In genomic region chr7:120988591-120989299, GRCh38 we compare ENCODE assay signal across 8 cellular contexts. TPM values are rescaled to one million over a fixed set of nuclear protein-coding genes. Genes with fewer than 3 reads are reported as not detected.
DNase-seq lines count a peak whose midpoint lies in the region; ATAC-seq, FAIRE-seq and TF ChIP-seq lines count a peak whose summit lies in the region.

Gene CPED1 (plus strand): TSS chr7:120988711. CDS start chr7:120989622, 911 bp downstream.

- BruUV-seq in K562 (replicated peaks; lab: Mats Ljungman, UMichigan): TSS peak; percentile 69

- H3K4me1 ChIP-seq in K562 (replicated peaks in 1 of 2; ENCODE audit: control insufficient read depth in 2 of 2, insufficient read depth in 2 of 2, low read length in 2 of 2): peaks cover 9 to 31% of the 10 kb centered on the region in 2 experiments
- peaks cover 3% of the 10 kb centered on the region for H3K4me1 ChIP-seq in rectal smooth muscle tissue (ENCODE audit: control insufficient read depth, insufficient read depth, low read length)

- H3K27ac ChIP-seq in SK-N-MC (no peak within 1 kb of the TSS), K562 (ENCODE audit: extremely low read depth, low read depth, low read length) (peak within 1 kb of the TSS; percentile 78), rectal smooth muscle tissue (ENCODE audit: low read depth, low read length) (peak within 1 kb of the TSS; percentile 89)

- CTCF ChIA-PET in K562 (lab: Yijun Ruan, JAX; ENCODE audit: low intra/inter-chr PET ratio): interaction anchor here (2.2 to 8.5 kb wide), 2 partner anchors 90 to 120 kb away, joined by 16 to 129 read pairs; no protein-coding TSS in a partner anchor

- H3K27me3 ChIP-seq in K562 (ENCODE audit: control insufficient read depth in 2 of 2, insufficient read depth in 2 of 2, low read length in 2 of 2) (no peaks in the 10 kb centered on the region), rectal smooth muscle tissue (ENCODE audit: control insufficient read depth, insufficient read depth, low read length) (no peaks in the 10 kb centered on the region)

- H3K36me3 ChIP-seq in SK-N-MC (ENCODE audit: insufficient read depth, low read length) (no peaks in the 10 kb centered on the region), K562 (ENCODE audit: control insufficient read depth, insufficient read depth, low read length) (peaks cover 31% of the 10 kb centered on the region), rectal smooth muscle tissue (ENCODE audit: control insufficient read depth, insufficient read depth, low read length) (no peaks in the 10 kb centered on the region)

- peak in 12 of 14 donors; percentile 23 to 67 (median 51) for DNase-seq in C1 segment of cervical spinal cord (lab: John Stamatoyannopoulos, UW)
- no peak for DNase-seq in SK-N-MC (ENCODE audit: low read depth, low spot score)
- peak; percentile 78 to 91 (median 81) for DNase-seq in K562 (ENCODE audit: extremely low read depth in 1 of 4, low spot score in 3 of 4)
- DNase-seq in hypothalamus (lab: John Stamatoyannopoulos, UW): peak in 40 of 51 donors; percentile 5 to 64 (median 33)
- DNase-seq in AML-193 (lab: John Stamatoyannopoulos, UW): no peak

- TF ChIP-seq RAD21 in K562 (CRISPR knock-in tag; conservative IDR thresholded peaks at IDR 0.05 in 1 of 2, IDR thresholded peaks at IDR 0.05 in 1 of 2): peak in 1 of 2 experiments; percentile 26

- under 1% methylated on average over 28 of the region's 28 CpGs for WGBS in K562 (ENCODE audit: insufficient coverage, low coverage, missing lambda C conversion rate)

- no peaks in the 10 kb centered on the region for H3K9me3 ChIP-seq in SK-N-MC (ENCODE audit: low read depth, low read length)
- H3K9me3 ChIP-seq in K562 (replicated peaks; ENCODE audit: control insufficient read depth, insufficient read depth, low read depth, low read length): no peaks in the 10 kb centered on the region

- no peak for TF ChIP-seq CTCF in K562 (IDR thresholded peaks at IDR 0.05 in 2 of 3, conservative IDR thresholded peaks at IDR 0.05 in 1 of 3; ENCODE audit: insufficient read depth in 2 of 3, low read depth in 1 of 3, low read length in 3 of 3)

- H3K79me2 ChIP-seq in K562 (ENCODE audit: control insufficient read depth, insufficient read depth, low read length): peaks cover 62% of the 10 kb centered on the region

- peak within 1 kb of the TSS; percentile 62 for H2AFZ ChIP-seq in K562 (ENCODE audit: low read depth, low read length)

- POLR2A ChIA-PET in K562 (lab: Yijun Ruan, JAX): interaction anchor here (0.5 to 5.0 kb wide), 15 partner anchors 8 to 131 kb away, joined by 3 to 56 read pairs (median 4); partner anchors contain the start of genes ING3 and TSPAN12

- in situ Hi-C loops in K562 (cut with MboI): no loop called here

- ATAC-seq in GM19351 (IDR thresholded peaks at IDR 0.05; ENCODE audit: unreplicated experiment): peak; percentile 55
- peak; percentile 54 for ATAC-seq in HG03460 (IDR thresholded peaks at IDR 0.05; ENCODE audit: unreplicated experiment)
- peak; percentile 71 for ATAC-seq in K562

- intact Hi-C loops in K562 (cut with micrococcal nuclease): loop anchor here (5.0 to 10.0 kb wide), 4 partner anchors 181 to 556 kb away; partner anchors contain the start of gene FAM3C

- no peaks in the 10 kb centered on the region for H4K20me1 ChIP-seq in K562 (replicated peaks; ENCODE audit: control insufficient read depth, insufficient read depth, low read length)

- no peaks in the 10 kb centered on the region for H3K9me1 ChIP-seq in K562 (ENCODE audit: control insufficient read depth, insufficient read depth, low read length)

- TF ChIP-seq POLR2A in K562 (conservative IDR thresholded peaks at IDR 0.05): peak; percentile 60; the same call in 1 of the 2 replicates

- H3K4me2 ChIP-seq in K562 (ENCODE audit: insufficient read depth, low read length): peak within 1 kb of the TSS; percentile 92

- peak; percentile 26 for FAIRE-seq in K562 (lab: Jason Lieb, UNC)

- H3K9ac ChIP-seq in SK-N-MC (ENCODE audit: insufficient read length) (no peak within 1 kb of the TSS), K562 (ENCODE audit: insufficient read depth in 1 of 2, low read depth in 2 of 2, low read length in 2 of 2) (peak within 1 kb of the TSS; percentile 87 to 97), rectal smooth muscle tissue (ENCODE audit: low read length) (peak within 1 kb of the TSS; percentile 12)

- no peak; the same call in 1 of the 2 replicates for TF ChIP-seq EP300 in K562 (IDR thresholded peaks at IDR 0.05; ENCODE audit: low read length)

- 0 out of 2 replicates have a peak within 1 kb of the TSS, but pooled peaks have one; percentile 2 for H3K4me3 ChIP-seq in SK-N-MC
- H3K4me3 ChIP-seq in K562: peak within 1 kb of the TSS; percentile 63
- H3K4me3 ChIP-seq in rectal smooth muscle tissue (ENCODE audit: low read length): peak within 1 kb of the TSS; percentile 59

TF ChIP-seq in K562, 482 proteins besides CTCF, POLR2A, EP300 and RAD21 (continues in another document):
- peak; percentile 25; the same call in 1 of the 2 replicates for TF ChIP-seq RNF2 (IDR thresholded peaks at IDR 0.05)
- peak; percentile 45; the same call in 1 of the 2 replicates for TF ChIP-seq BHLHE40 (IDR thresholded peaks at IDR 0.05; ENCODE audit: low read length)
- TF ChIP-seq, protein P1, sequence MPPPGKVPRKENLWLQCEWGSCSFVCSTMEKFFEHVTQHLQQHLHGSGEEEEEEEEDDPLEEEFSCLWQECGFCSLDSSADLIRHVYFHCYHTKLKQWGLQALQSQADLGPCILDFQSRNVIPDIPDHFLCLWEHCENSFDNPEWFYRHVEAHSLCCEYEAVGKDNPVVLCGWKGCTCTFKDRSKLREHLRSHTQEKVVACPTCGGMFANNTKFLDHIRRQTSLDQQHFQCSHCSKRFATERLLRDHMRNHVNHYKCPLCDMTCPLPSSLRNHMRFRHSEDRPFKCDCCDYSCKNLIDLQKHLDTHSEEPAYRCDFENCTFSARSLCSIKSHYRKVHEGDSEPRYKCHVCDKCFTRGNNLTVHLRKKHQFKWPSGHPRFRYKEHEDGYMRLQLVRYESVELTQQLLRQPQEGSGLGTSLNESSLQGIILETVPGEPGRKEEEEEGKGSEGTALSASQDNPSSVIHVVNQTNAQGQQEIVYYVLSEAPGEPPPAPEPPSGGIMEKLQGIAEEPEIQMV (tag; conservative IDR thresholded peaks at IDR 0.05; ENCODE audit: low read depth): no peak
- TF ChIP-seq FOXK2 (conservative IDR thresholded peaks at IDR 0.05 in 1 of 2, IDR thresholded peaks at IDR 0.05 in 1 of 2; ENCODE audit: low read depth in 2 of 2): peak; percentile 84 to 86
- TF ChIP-seq JUND (IDR thresholded peaks at IDR 0.05; ENCODE audit: borderline replicate concordance, low read depth, low read length): peak; percentile 42; the same call in 1 of the 2 replicates
- TF ChIP-seq JUND (tag; IDR thresholded peaks at IDR 0.05; ENCODE audit: borderline replicate concordance, low read depth, low read length): no peak; the same call in 2 of the 3 replicates
- TF ChIP-seq SUPT5H (IDR thresholded peaks at IDR 0.05): peak; percentile 74
- TF ChIP-seq ATF1 (CRISPR knock-in tag; IDR thresholded peaks at IDR 0.05): no peak
- peak; percentile 43; the same call in 1 of the 2 replicates for TF ChIP-seq ATF1 (tag; IDR thresholded peaks at IDR 0.05)
- TF ChIP-seq GABPA (tag; conservative IDR thresholded peaks at IDR 0.05; ENCODE audit: low read depth): no peak
- TF ChIP-seq SP1 (CRISPR knock-in tag; IDR thresholded peaks at IDR 0.05): peak; percentile 17; the same call in 1 of the 2 replicates
- TF ChIP-seq SMAD3 (CRISPR knock-in tag; conservative IDR thresholded peaks at IDR 0.05): 0 out of 2 replicates have a peak, but pooled peaks have one; percentile 13
- TF ChIP-seq NFIC (IDR thresholded peaks at IDR 0.05): peak; percentile 35; the same call in 1 of the 2 replicates

RNA-seq across cellular contexts. Expression of gene CPED1, which starts in this region (rescaled TPM):
- 894 and 1,629 TPM in 2 replicates for total RNA-seq in K562 (2011; cell fraction: chromatin; rRNA removed; ENCODE audit: low replicate concordance)
- 336 and 368 TPM in 2 replicates for total RNA-seq in K562 (2011; cell fraction: nucleolus; rRNA removed)
- 603 and 625 TPM in 2 replicates for total RNA-seq in K562 (2011; cell fraction: nucleoplasm; rRNA removed)
- 228 and 247 TPM in 2 replicates for total RNA-seq in K562 (2014; rRNA removed)
- total RNA-seq in K562 (2014; rRNA removed; fragmentation: Illumina TruSeq; extraction: Trizol): 393 and 413 TPM in 2 replicates
- total RNA-seq in K562 (2015; rRNA removed; fragmentation: Illumina TruSeq; extraction: Trizol): 254 and 267 TPM in 2 replicates
- total RNA-seq in K562 (2021): 290 and 301 TPM in 2 replicates
- polyA plus RNA-seq in K562 (2011; rRNA removed): 205 and 316 TPM in 2 replicates
- 91.5 and 147 TPM in 2 replicates for polyA plus RNA-seq in K562 (2011; cell fraction: cytosol; rRNA removed)
- polyA plus RNA-seq in K562 (2011; cell fraction: nucleus; rRNA removed): 211 and 239 TPM in 2 replicates
- polyA plus RNA-seq in K562 (2012): 152 and 202 TPM in 2 replicates
- 288 and 329 TPM in 2 replicates for polyA plus RNA-seq in K562 (2014; fragmentation: Illumina TruSeq; extraction: Trizol)
- 100 to 1,000 TPM; 221 to 292 TPM for polyA plus RNA-seq in K562 (2014; fragmentation: Nextera tagmentation; extraction: Ambion mirVana)
- polyA plus RNA-seq in K562 (2014; rRNA removed): 195 and 210 TPM in 2 replicates
- 717 and 810 TPM in 2 replicates for polyA minus RNA-seq in K562 (2011; rRNA and poly(A)+ RNA removed)
- polyA minus RNA-seq in K562 (2011; cell fraction: cytosol; rRNA and poly(A)+ RNA removed): 96.8 and 138 TPM in 2 replicates
- polyA minus RNA-seq in K562 (2011; cell fraction: nucleus; rRNA and poly(A)+ RNA removed): 704 and 866 TPM in 2 replicates

Comparison
In these comparisons a context has a peak if more than half of its experiments do, and no peak if none do; other contexts are left out.
1. DNase-seq: peak in C1 segment of cervical spinal cord (12 of 14), K562 (4 of 4) and hypothalamus (40 of 51); none in SK-N-MC (single experiment) and AML-193 (0 of 2).
2. H3K4me3 ChIP-seq: peak in every context shown above with its lines; median percentile 63 in K562; 59 in rectal smooth muscle tissue; 2 in SK-N-MC.
3. Peak in every context shown above with its lines, with median percentiles within 50 percentile points of each other: ATAC-seq.